In the genomic region with DNA sequence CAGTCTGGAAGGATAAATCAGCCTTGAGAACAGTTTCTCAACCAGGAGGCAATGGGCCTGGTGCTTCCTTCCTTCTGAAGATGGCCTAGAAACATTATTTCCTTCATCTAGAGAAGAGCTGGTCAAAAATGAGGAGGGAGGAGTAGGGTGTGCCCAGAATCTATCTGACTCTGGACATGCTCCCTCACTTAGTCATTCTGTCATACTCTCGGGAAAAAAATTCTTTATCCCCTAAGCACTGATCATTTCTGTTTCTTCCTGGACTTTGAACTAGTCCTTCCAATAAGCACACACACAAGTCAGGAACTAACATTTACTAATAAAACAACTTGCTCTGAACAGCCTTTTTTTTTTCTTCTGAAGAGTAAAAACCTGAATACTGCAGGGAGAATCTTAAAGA, we compare ENCODE assay signal across 22 cellular contexts.
A peak's percentile ranks its signal among the peaks of the same experiment; 100 is the strongest.
DNase-seq lines count a peak whose midpoint lies in the region; TF ChIP-seq lines count a peak whose summit lies in the region.
"Had no signal": no experiment of that assay in that cellular context is flagged by ENCODE, and none has a peak within 500 bp of the region (broad histone marks: within the 10 kb centered on the region; RNA-seq: fewer than 3 reads in every experiment).

No MANE protein-coding gene starts in this region.

- H3K4me1 ChIP-seq in BE2C (peaks cover 5% of the 10 kb centered on the region; the same call in 1 of the 2 replicates), thyroid gland (no peaks in the 10 kb centered on the region)

- H3K36me3 ChIP-seq in BE2C (no peaks in the 10 kb centered on the region), thyroid gland (no peaks in the 10 kb centered on the region)

- H3K27ac ChIP-seq in thyroid gland: no peak overlapping the region
- H3K27ac ChIP-seq: HL-60 had no signal

- H3K4me3 ChIP-seq in BE2C (ENCODE audit: low read depth, low read length) (no peak overlapping the region), thyroid gland (replicated peaks in 1 of 3) (no peak overlapping the region)

- H3K27me3 ChIP-seq in BE2C (no peaks in the 10 kb centered on the region), thyroid gland (no peaks in the 10 kb centered on the region)

- TF ChIP-seq POLR2A in thyroid gland (IDR thresholded peaks at IDR 0.05): no peak

- H3K9me3 ChIP-seq in BE2C: no peaks in the 10 kb centered on the region
- H3K9me3 ChIP-seq in thyroid gland: no peaks in the 10 kb centered on the region

- DNase-seq in 8988T: peak; percentile 18
- DNase-seq in HPDE6-E6E7 (ENCODE audit: extremely low spot score): peak; percentile 9
- peak; percentile 17 for DNase-seq in cerebellar cortex (ENCODE audit: low spot score)
- peak; percentile 34 for DNase-seq in kidney tubule cell (ENCODE audit: low spot score)
- DNase-seq in BE2C: no peak
- no peak for DNase-seq in nucleus accumbens (lab: John Stamatoyannopoulos, UW)
- DNase-seq in NCI-H82 (lab: John Stamatoyannopoulos, UW): no peak
- no peak for DNase-seq in thyroid gland
- DNase-seq: ACHN; activated CD4-positive, alpha-beta T cell treated with anti-CD3 and anti-CD28 coated beads, Interleukin-2, amount 50 U/mL, for 1 hour; activated CD8-positive, alpha-beta memory T cell treated with anti-CD3 and anti-CD28 coated beads, Interleukin-2, amount 50 U/mL, for 4 hours; amygdala; CD4-positive, alpha-beta T cell; central memory CD4-positive, alpha-beta T cell; DMS53; effector CD8-positive, alpha-beta T cell; kidney glomerular epithelial cell; natural killer cell; NCI-H2029 treated with DMSO at 0.1 percent for 48 hours; NCI-H524; stimulated activated CD8-positive, alpha-beta memory T cell treated with anti-CD3 and anti-CD28 coated beads, Interleukin-4, amount 100 ng/mL, for 48 hours had no signal

- intact Hi-C loops in thyroid gland (cut with DNase I): no loop called here

- TF ChIP-seq CTCF in BE2C (IDR thresholded peaks at IDR 0.05; ENCODE audit: low read depth, low read length): no peak
- TF ChIP-seq CTCF in thyroid gland (IDR thresholded peaks at IDR 0.05): no peak

- 64 to 66% methylated on average over 1 of the region's 1 CpG for WGBS in thyroid gland, 2 donors

Comparison
In these comparisons a context has a peak if more than half of its experiments do, and no peak if none do; other contexts are left out.
1. DNase-seq: peak in 8988T (single experiment), HPDE6-E6E7 (single experiment), cerebellar cortex (single experiment) and kidney tubule cell (single experiment); none in BE2C (single experiment), nucleus accumbens (0 of 56), NCI-H82 (single experiment) and thyroid gland (0 of 2).